ENCODE assay signal across 8 cellular contexts in the genomic region with DNA sequence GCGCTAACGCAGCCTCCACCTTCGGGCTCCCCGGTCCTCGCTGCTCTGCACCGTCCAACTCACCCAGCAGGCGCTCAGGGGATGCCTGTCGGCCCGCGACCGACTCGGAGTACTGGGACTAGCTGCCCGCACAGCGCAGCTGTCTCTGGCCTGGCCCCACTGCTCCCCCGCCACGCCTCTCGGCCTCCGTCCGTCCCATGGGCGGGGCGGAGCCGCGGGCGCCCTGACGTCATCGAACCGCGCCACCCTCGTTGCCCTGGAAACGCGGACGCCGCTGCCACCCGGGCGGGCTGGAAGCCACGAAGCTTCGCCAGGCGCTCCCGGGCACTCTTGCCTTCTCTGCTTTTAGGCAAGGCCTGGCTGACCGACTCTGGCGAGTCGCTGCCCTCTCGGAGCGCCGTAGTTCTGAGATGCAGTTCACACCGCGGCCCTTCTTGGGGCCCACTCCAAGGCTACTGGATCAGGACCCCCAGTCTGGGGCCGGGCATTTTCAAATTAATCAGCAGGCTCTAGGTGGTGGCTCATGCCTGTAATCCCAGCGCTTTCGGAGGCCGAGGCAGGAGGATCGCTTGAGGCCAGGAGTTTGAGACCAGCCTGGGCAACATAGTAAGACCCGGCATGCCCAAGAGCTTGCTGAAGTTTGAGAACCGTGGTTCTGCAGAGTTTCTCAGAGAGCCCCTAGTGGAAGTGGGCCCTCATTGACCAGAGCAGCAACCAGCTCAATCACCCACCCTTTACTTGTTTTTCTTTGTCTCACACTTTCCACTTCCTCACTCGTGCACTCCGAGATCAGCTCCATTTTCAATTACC. TPM values are rescaled to one million over a fixed set of nuclear protein-coding genes. Genes with fewer than 3 reads are reported as not detected.
DNase-seq lines count a peak whose midpoint lies in the region; ATAC-seq and TF ChIP-seq lines count a peak whose summit lies in the region.

No MANE protein-coding gene starts in this region.

- H2BK5ac ChIP-seq in neuronal stem cell (ENCODE audit: low read length), result no peak overlapping the region

- H3K27ac ChIP-seq in foreskin keratinocyte (no peak overlapping the region), neuronal stem cell (replicated peaks; ENCODE audit: low read length) (no peak overlapping the region), substantia nigra (ENCODE audit: low read depth, low read length, poor library complexity, severe bottlenecking) (peak overlapping the region; percentile 75)

- peak overlapping the region; percentile 96 for H2AFZ ChIP-seq in neuronal stem cell (ENCODE audit: low read length)

- H3K27me3 ChIP-seq in GM06990 (replicated peaks; ENCODE audit: control insufficient read depth, insufficient read depth, low read length) (no peaks in the 10 kb centered on the region), MG63 (no peaks in the 10 kb centered on the region), foreskin keratinocyte (no peaks in the 10 kb centered on the region), neuronal stem cell (ENCODE audit: control insufficient read depth in 3 of 3, insufficient read depth in 3 of 3, low read depth in 1 of 3, low read length in 3 of 3) (no peaks in the 10 kb centered on the region)

- H4K91ac ChIP-seq in neuronal stem cell (ENCODE audit: low read depth, low read length, poor library complexity), result no peak overlapping the region

- H3K4me1 ChIP-seq in foreskin keratinocyte (peaks cover 5% of the 10 kb centered on the region), neuronal stem cell (ENCODE audit: control insufficient read depth in 2 of 2, insufficient read depth in 1 of 2, low read depth in 1 of 2, low read length in 2 of 2) (peaks cover 2 to 5% of the 10 kb centered on the region in 2 donors)

- H3K36me3 ChIP-seq in GM06990 (ENCODE audit: control insufficient read depth, insufficient read depth, low read length) (peaks cover 4% of the 10 kb centered on the region; the same call in 1 of the 2 replicates), MG63 (no peaks in the 10 kb centered on the region), neuronal stem cell (replicated peaks in 1 of 2; ENCODE audit: control insufficient read depth in 2 of 2, insufficient read depth in 2 of 2, low read length in 2 of 2) (no peaks in the 10 kb centered on the region)

- no CpG with 5 or more reads among the region's 56 CpGs for WGBS in neuronal stem cell (ENCODE audit: extremely low coverage in 2 of 2, insufficient read length in 2 of 2, insufficient replicate concordance in 1 of 2), 2 donors

- peak; percentile 90 for DNase-seq in GM06990 (ENCODE audit: extremely low read depth, insufficient read length)
- peak; percentile 68 for DNase-seq in HCEC 1CT
- peak; percentile 80 for DNase-seq in MG63
- peak; percentile 8 for DNase-seq in SIG-M5 (lab: John Stamatoyannopoulos, UW)
- DNase-seq in activated gamma-delta T cell treated with anti-CD3 and anti-CD28 coated beads, Interleukin-2, amount 50 U/mL, for 16 hours (ENCODE audit: low read depth), result peak; percentile 88
- peak; percentile 40 to 73 for DNase-seq in foreskin keratinocyte
- DNase-seq in neuronal stem cell (ENCODE audit: low spot score), result peak; percentile 91
- peak; percentile 57 to 96 (median 86) for DNase-seq in substantia nigra (lab: John Stamatoyannopoulos, UW)

- H3K9me3 ChIP-seq in MG63, result no peaks in the 10 kb centered on the region
- H3K9me3 ChIP-seq in neuronal stem cell (replicated peaks in 1 of 2; ENCODE audit: control insufficient read depth in 2 of 2, insufficient read depth in 1 of 2, low read depth in 1 of 2, low read length in 2 of 2), result no peaks in the 10 kb centered on the region

- no peak overlapping the region for H3K14ac ChIP-seq in neuronal stem cell (ENCODE audit: low read length)

- no peaks in the 10 kb centered on the region for H3K79me1 ChIP-seq in neuronal stem cell (ENCODE audit: low read depth, low read length)

- peak overlapping the region; percentile 60 for H3K18ac ChIP-seq in neuronal stem cell (ENCODE audit: low read length)

- H2BK12ac ChIP-seq in neuronal stem cell (ENCODE audit: low read length), result no peak overlapping the region

- H3K4me2 ChIP-seq in neuronal stem cell (ENCODE audit: insufficient read depth, low read length, poor library complexity, severe bottlenecking), result peak overlapping the region; percentile 97

- TF ChIP-seq CTCF in GM06990 (IDR thresholded peaks at IDR 0.05; ENCODE audit: insufficient read depth, low read length, poor library complexity, severe bottlenecking) (peak; percentile 51), foreskin keratinocyte (conservative IDR thresholded peaks at IDR 0.05) (peak; percentile 43)

- peak overlapping the region; percentile 100 for H3K23ac ChIP-seq in neuronal stem cell (ENCODE audit: low read depth, low read length, poor library complexity)

- no peak overlapping the region for H2BK15ac ChIP-seq in neuronal stem cell (ENCODE audit: low read length)

- no peak overlapping the region for H3K4ac ChIP-seq in neuronal stem cell (ENCODE audit: low read length)

- ATAC-seq in foreskin keratinocyte, result peak; percentile 92

- no peak overlapping the region for H2BK120ac ChIP-seq in neuronal stem cell (ENCODE audit: low read depth, low read length)

- H3K4me3 ChIP-seq in GM06990 (replicated peaks; ENCODE audit: low read depth, low read length) (peak overlapping the region; percentile 87), MG63 (peak overlapping the region; percentile 66), neuronal stem cell (ENCODE audit: low read length in 2 of 2) (peak overlapping the region; percentile 83 to 95)

- H3K9ac ChIP-seq in neuronal stem cell (ENCODE audit: low read depth, low read length, poor library complexity), result peak overlapping the region; percentile 91

- no peak overlapping the region for H2AK5ac ChIP-seq in neuronal stem cell (ENCODE audit: low read depth, low read length)

- H4K8ac ChIP-seq in neuronal stem cell (ENCODE audit: low read depth, low read length), result no peak overlapping the region

RNA-seq across cellular contexts. Expression of a gene that starts 12.0 kb away (rescaled TPM):
- total RNA-seq in MG63 (2014; rRNA removed; shearing (Covaris generic); ENCODE audit: low replicate concordance), result 20.3 and 33.2 TPM in 2 replicates
- total RNA-seq in foreskin keratinocyte, result 11.5 and 17.8 TPM in 2 replicates
- 10.4 and 12.9 TPM in 2 replicates for polyA plus RNA-seq in foreskin keratinocyte
- 7.3 TPM for polyA plus RNA-seq in neuronal stem cell (2013, experiment 1 of 2)
- polyA plus RNA-seq in neuronal stem cell (2013, experiment 2 of 2), result 8.3 TPM

RNA-seq across cellular contexts. Expression of a gene that starts 12.1 kb away (rescaled TPM):
- total RNA-seq in MG63 (2014; rRNA removed; shearing (Covaris generic); ENCODE audit: low replicate concordance), result 3.2 and 13.4 TPM in 2 replicates
- total RNA-seq in foreskin keratinocyte, result 12.1 and 12.9 TPM in 2 replicates
- 7.1 and 7.4 TPM in 2 replicates for polyA plus RNA-seq in foreskin keratinocyte
- 5.4 TPM for polyA plus RNA-seq in neuronal stem cell (2013, experiment 1 of 2)
- polyA plus RNA-seq in neuronal stem cell (2013, experiment 2 of 2), result 4.4 TPM

Comparison
In these comparisons a context has a peak if more than half of its experiments do, and no peak if none do; other contexts are left out.
1. DNase-seq: peak in every context shown above with its lines; median percentile 91 in neuronal stem cell; 90 in GM06990; 88 in activated gamma-delta T cell treated with anti-CD3 and anti-CD28 coated beads, Interleukin-2, amount 50 U/mL, for 16 hours; 86 in substantia nigra; 80 in MG63; 68 in HCEC 1CT; 56 in foreskin keratinocyte; 8 in SIG-M5.